9 cellular contexts compared by ENCODE assay signal in the genomic region with DNA sequence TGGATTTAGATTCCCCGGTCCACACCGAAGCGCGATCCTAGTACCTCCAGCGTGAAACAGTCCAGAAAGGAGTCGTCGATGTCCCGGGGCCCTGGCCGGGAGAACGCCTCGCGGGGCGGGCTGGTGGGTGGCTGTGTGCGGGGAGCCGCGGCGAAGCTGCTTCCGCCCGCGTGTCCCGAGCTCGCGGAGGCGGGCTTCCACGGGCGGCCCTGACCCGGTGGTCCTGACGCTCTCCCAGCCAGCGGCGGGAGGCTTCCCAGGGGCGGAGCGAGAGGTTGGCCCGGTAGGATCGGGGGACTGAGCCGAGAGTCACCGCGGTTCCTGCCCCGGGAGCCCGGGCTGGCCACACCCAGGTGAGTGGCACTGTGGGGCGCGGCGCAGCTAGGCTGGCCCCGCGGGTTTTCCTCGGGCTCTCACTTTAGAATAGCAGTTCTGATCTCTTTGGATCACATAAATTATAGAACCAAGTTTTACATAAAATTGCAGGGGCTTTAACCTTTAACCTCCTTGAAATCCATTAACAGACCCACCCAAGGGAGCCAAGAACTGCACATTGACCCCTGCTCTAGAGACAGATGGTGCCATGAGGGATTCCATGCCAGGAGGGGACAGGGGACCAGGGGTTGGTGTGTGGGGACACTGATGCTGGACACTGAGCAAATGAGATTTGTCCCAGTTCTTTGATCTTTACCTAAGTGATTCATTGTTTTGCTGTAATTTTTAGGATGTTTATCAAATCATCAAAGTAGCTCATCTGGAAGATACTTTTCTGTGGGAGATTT. TPM values are rescaled to one million over a fixed set of nuclear protein-coding genes. Genes with fewer than 3 reads are reported as not detected.
DNase-seq lines count a peak whose midpoint lies in the region; FAIRE-seq and TF ChIP-seq lines count a peak whose summit lies in the region.
"Had no signal": no experiment of that assay in that cellular context is flagged by ENCODE, and none has a peak within 500 bp of the region (broad histone marks: within the 10 kb centered on the region; RNA-seq: fewer than 3 reads in every experiment).

No MANE protein-coding gene starts in this region.

- FAIRE-seq in D721Med (lab: Jason Lieb, UNC), result no peak

- no peak overlapping the region for H3K27ac Mint-ChIP-seq in activated naive CD4-positive, alpha-beta T cell treated with anti-CD3 and anti-CD28 coated beads, Interleukin-2, amount 50 U/mL, for 24 hours

- no peak for TF ChIP-seq EP300 in sigmoid colon (IDR thresholded peaks at IDR 0.05)

- DNase-seq in GM13976 (ENCODE audit: low spot score) (peak; percentile 21), left ventricle myocardium inferior (no peak), sigmoid colon (no peak), NOMO-1 treated with dmso at 0.1 percent for 144 hours (lab: John Stamatoyannopoulos, UW; ENCODE audit: unreplicated experiment) (no peak), NCI-H524 treated with DMSO at 0.1 percent for 48 hours (lab: John Stamatoyannopoulos, UW) (no peak), RKO (ENCODE audit: low spot score) (no peak), D721Med (ENCODE audit: insufficient read length, low spot score) (no peak)
- DNase-seq: NCI-H2029 treated with DMSO at 0.1 percent for 48 hours had no signal

- peaks cover 38% of the 10 kb centered on the region for H3K27me3 Mint-ChIP-seq in activated naive CD4-positive, alpha-beta T cell treated with anti-CD3 and anti-CD28 coated beads, Interleukin-2, amount 50 U/mL, for 24 hours

- TF ChIP-seq CTCF in GM13976 (IDR thresholded peaks at IDR 0.05; ENCODE audit: borderline replicate concordance, control extremely low read depth, extremely low read depth, insufficient read depth, missing control alignments) (no peak), left ventricle myocardium inferior (IDR thresholded peaks at IDR 0.05; ENCODE audit: borderline replicate concordance) (no peak), sigmoid colon (IDR thresholded peaks at IDR 0.05) (no peak), D721Med (IDR thresholded peaks at IDR 0.05; ENCODE audit: insufficient read depth, missing control alignments) (no peak)

- H3K4me1 Mint-ChIP-seq in activated naive CD4-positive, alpha-beta T cell treated with anti-CD3 and anti-CD28 coated beads, Interleukin-2, amount 50 U/mL, for 24 hours, result peaks cover 6% of the 10 kb centered on the region

- TF ChIP-seq POLR2A in sigmoid colon (IDR thresholded peaks at IDR 0.05), result no peak

- H3K9me3 ChIP-seq in left ventricle myocardium inferior (replicated peaks) (no peaks in the 10 kb centered on the region), sigmoid colon (no peaks in the 10 kb centered on the region)

- H3K27me3 ChIP-seq in left ventricle myocardium inferior (ENCODE audit: low read depth) (peaks cover 69% of the 10 kb centered on the region), sigmoid colon (peaks cover 4 to 40% (median 9%) of the 10 kb centered on the region in 3 donors)

- peak overlapping the region; percentile 76 for H3K4me3 Mint-ChIP-seq in activated naive CD4-positive, alpha-beta T cell treated with anti-CD3 and anti-CD28 coated beads, Interleukin-2, amount 50 U/mL, for 24 hours

- H3K4me3 ChIP-seq in left ventricle myocardium inferior (peak overlapping the region; percentile 63), sigmoid colon (peak overlapping the region in 3 of 4 donors; percentile 26 to 44 (median 42))

- H3K4me1 ChIP-seq in left ventricle myocardium inferior (peaks cover 6% of the 10 kb centered on the region), sigmoid colon (peaks cover 0 to 10% (median 6%) of the 10 kb centered on the region in 4 donors)

- no peaks in the 10 kb centered on the region for H3K36me3 ChIP-seq in left ventricle myocardium inferior
- H3K36me3 ChIP-seq in sigmoid colon, result no peaks in the 10 kb centered on the region

- in situ Hi-C loops in GM13976 (cut with MboI; ENCODE audit: low sequenced_read_pairs, unreplicated experiment), result no loop called here

- H3K36me3 Mint-ChIP-seq in activated naive CD4-positive, alpha-beta T cell treated with anti-CD3 and anti-CD28 coated beads, Interleukin-2, amount 50 U/mL, for 24 hours, result peaks cover 2% of the 10 kb centered on the region

- 16 to 24% methylated on average over 45 of the region's 45 CpGs for WGBS in sigmoid colon, 2 donors

- H3K9me3 Mint-ChIP-seq in activated naive CD4-positive, alpha-beta T cell treated with anti-CD3 and anti-CD28 coated beads, Interleukin-2, amount 50 U/mL, for 24 hours, result no peaks in the 10 kb centered on the region

- H3K27ac ChIP-seq in left ventricle myocardium inferior (replicated peaks), result no peak overlapping the region
- no peak overlapping the region for H3K27ac ChIP-seq in sigmoid colon

- intact Hi-C loops in left ventricle myocardium inferior (cut with micrococcal nuclease) (no loop called here), sigmoid colon (cut with DNase I) (no loop called here)

RNA-seq across cellular contexts. Expression of a gene that starts 29.2 kb away (rescaled TPM):
- 0.27 TPM for total RNA-seq in left ventricle myocardium inferior
- 1 to 10 TPM in 2 of 4 donors, under 1 TPM in 1, not detected in 1; 0.36 to 3.3 (median 2.7) TPM for total RNA-seq in sigmoid colon
- polyA plus RNA-seq in sigmoid colon, result under 1 TPM in 1 of 3 donors, not detected in 2; 0.09 TPM
